ENCODE assay signal across 14 cellular contexts in the genomic region with DNA sequence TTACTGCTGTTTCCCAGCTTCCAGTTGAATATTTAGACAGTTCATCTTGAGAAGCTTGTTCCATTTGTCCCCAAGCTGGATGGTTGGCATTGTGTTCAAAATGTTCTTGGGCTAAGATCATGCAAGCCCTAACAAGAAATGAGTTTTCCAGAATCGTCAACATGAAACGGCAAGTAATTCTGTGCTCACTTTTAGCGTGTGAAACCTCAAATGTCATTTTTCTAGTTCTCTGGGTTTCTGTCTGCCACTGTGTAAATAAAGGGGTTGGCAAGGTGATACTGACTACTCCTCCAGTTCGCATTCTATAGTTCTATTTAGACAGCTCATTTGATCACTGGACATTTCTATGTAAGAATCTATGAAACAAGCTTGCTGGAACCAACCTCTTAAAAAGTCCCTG.
A peak's percentile ranks its signal among the peaks of the same experiment; 100 is the strongest.
DNase-seq lines count a peak whose midpoint lies in the region; ATAC-seq and TF ChIP-seq lines count a peak whose summit lies in the region.
"Had no signal": no experiment of that assay in that cellular context is flagged by ENCODE, and none has a peak within 500 bp of the region (broad histone marks: within the 10 kb centered on the region; RNA-seq: fewer than 3 reads in every experiment).

No MANE protein-coding gene starts in this region.

- TF ChIP-seq CTCF in esophagus squamous epithelium (IDR thresholded peaks at IDR 0.05) (no peak), right atrium auricular region (IDR thresholded peaks at IDR 0.05) (no peak), body of pancreas (IDR thresholded peaks at IDR 0.05) (no peak)

- intact Hi-C loops in esophagus squamous epithelium (cut with DNase I), result no loop called here
- intact Hi-C loops in Right ventricle myocardium inferior (cut with DNase I), result no loop called here
- intact Hi-C loops in body of pancreas (cut with DNase I), result no loop called here

- ATAC-seq in GM18867 (IDR thresholded peaks at IDR 0.05; ENCODE audit: unreplicated experiment) (peak; percentile 86), GM19455 (IDR thresholded peaks at IDR 0.05; ENCODE audit: unreplicated experiment) (peak; percentile 49), HG03095 (IDR thresholded peaks at IDR 0.05; ENCODE audit: unreplicated experiment) (peak; percentile 47), Right ventricle myocardium inferior (no peak), body of pancreas (no peak)
- ATAC-seq: activated CD8-positive, alpha-beta memory T cell treated with anti-CD3 and anti-CD28 coated beads, Interleukin-2, amount 10 ng/mL, durations not matched to agents 7 days and 5 days had no signal

- WGBS in esophagus squamous epithelium, 2 donors, result 27 to 34% methylated on average over 4 of the region's 4 CpGs
- 30 to 41% methylated on average over 4 of the region's 4 CpGs for WGBS in body of pancreas, 2 donors

- no peaks in the 10 kb centered on the region for H3K9me3 ChIP-seq in esophagus squamous epithelium
- H3K9me3 ChIP-seq in right atrium auricular region, result no peaks in the 10 kb centered on the region
- H3K9me3 ChIP-seq in body of pancreas, result no peaks in the 10 kb centered on the region
- H3K9me3 ChIP-seq: vagina had no signal

- H3K27me3 ChIP-seq in esophagus squamous epithelium (no peaks in the 10 kb centered on the region), right atrium auricular region (no peaks in the 10 kb centered on the region), body of pancreas (no peaks in the 10 kb centered on the region)
- H3K27me3 ChIP-seq: vagina had no signal

- no peak for DNase-seq in esophagus squamous epithelium (lab: John Stamatoyannopoulos, UW)
- DNase-seq in Right ventricle myocardium inferior (ENCODE audit: missing footprints), result no peak
- DNase-seq in right atrium auricular region (ENCODE audit: low spot score), result no peak
- no peak for DNase-seq in body of pancreas
- DNase-seq: activated CD8-positive, alpha-beta memory T cell treated with anti-CD3 and anti-CD28 coated beads, Interleukin-2, amount 10 ng/mL, durations not matched to agents 7 days and 5 days; activated naive CD4-positive, alpha-beta T cell treated with Interleukin-2 at 50 U/mL for 16 hours; HCEC 1CT; NCI-H2029; RPMI8226 had no signal

- H3K4me1 ChIP-seq in esophagus squamous epithelium (peaks cover 3 to 68% (median 11%) of the 10 kb centered on the region in 3 donors), right atrium auricular region (no peaks in the 10 kb centered on the region), body of pancreas (no peaks in the 10 kb centered on the region)
- H3K4me1 ChIP-seq: parathyroid adenoma had no signal

- TF ChIP-seq POLR2A in esophagus squamous epithelium (IDR thresholded peaks at IDR 0.05), result no peak
- TF ChIP-seq POLR2A in body of pancreas (IDR thresholded peaks at IDR 0.05), result no peak

- H3K27ac ChIP-seq in esophagus squamous epithelium (peak overlapping the region in 3 of 4 donors; percentile 7 to 73 (median 56)), right atrium auricular region (no peak overlapping the region), body of pancreas (no peak overlapping the region)
- H3K27ac ChIP-seq: parathyroid adenoma, vagina had no signal

- no peaks in the 10 kb centered on the region for H3K36me3 ChIP-seq in esophagus squamous epithelium
- H3K36me3 ChIP-seq in right atrium auricular region, result no peaks in the 10 kb centered on the region
- no peaks in the 10 kb centered on the region for H3K36me3 ChIP-seq in body of pancreas (replicated peaks in 1 of 2; ENCODE audit: insufficient read depth in 1 of 2, low read depth in 2 of 2)
- H3K36me3 ChIP-seq: vagina had no signal

- H3K4me3 ChIP-seq in esophagus squamous epithelium (no peak overlapping the region), right atrium auricular region (no peak overlapping the region), body of pancreas (no peak overlapping the region)
- H3K4me3 ChIP-seq: vagina had no signal

Comparison
In these comparisons a context has a peak if more than half of its experiments do, and no peak if none do; other contexts are left out.
1. ATAC-seq: peak in GM18867 (single experiment), GM19455 (single experiment) and HG03095 (single experiment); none in Right ventricle myocardium inferior (single experiment) and body of pancreas (single experiment).
2. H3K27ac ChIP-seq: peak in esophagus squamous epithelium (3 of 4); none in right atrium auricular region (0 of 2) and body of pancreas (0 of 4).